Comparison of ENCODE assay signal across 8 cellular contexts in the genomic region with DNA sequence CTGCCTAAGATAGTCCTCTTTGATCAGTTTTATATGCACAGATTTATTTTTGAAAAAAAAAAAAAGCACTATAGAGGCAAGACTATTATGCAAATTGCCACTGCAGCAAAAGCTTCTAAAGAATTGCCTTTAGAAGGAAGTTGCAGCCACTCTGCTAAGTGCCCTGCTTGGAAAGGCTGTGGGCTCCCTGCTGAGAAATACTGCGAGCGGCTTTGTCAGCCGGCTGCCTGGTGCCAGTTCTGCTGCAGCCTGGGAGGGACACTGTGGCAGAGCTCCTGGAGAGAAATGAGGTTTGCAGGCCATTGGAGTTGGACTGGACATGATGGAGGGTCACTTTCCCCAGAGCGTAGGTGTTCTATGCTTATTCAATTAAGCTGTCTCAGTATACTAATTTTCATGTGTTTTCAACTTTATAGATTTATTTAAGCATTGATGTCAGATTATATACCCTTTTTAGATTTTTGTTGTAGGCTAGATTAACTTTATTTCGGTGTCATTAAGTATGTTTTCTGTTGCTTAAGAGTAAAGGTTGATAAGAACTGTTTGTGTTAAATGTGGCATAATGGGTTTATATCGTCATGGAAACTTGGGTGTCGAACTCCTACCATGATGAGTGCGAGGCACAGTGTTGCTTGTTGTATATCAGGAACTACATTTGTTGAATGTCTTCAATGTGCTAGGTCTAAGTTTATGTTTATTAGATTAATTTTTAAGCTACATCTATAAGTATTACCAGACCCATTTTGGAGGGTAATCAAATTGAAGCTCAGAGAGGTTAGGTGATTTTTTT. TPM values are rescaled to one million over a fixed set of nuclear protein-coding genes. Genes with fewer than 3 reads are reported as not detected.
A peak's percentile ranks its signal among the peaks of the same experiment; 100 is the strongest.
DNase-seq lines count a peak whose midpoint lies in the region; ATAC-seq and TF ChIP-seq lines count a peak whose summit lies in the region.

No MANE protein-coding gene starts in this region.

- H3K9me3 ChIP-seq in neuron (ENCODE audit: low read length) = no peaks in the 10 kb centered on the region

- intact Hi-C loops in dorsolateral prefrontal cortex (cut with DNase I) = loop anchor here in 1 of 2 donors (10.0 kb wide), 2 partner anchors 166 to 726 kb away; partner anchors contain the start of gene FEM1B

- peak overlapping the region in 33 of 59 donors; percentile 2 to 72 (median 39) for H3K27ac ChIP-seq in dorsolateral prefrontal cortex

- peaks cover 11% of the 10 kb centered on the region for H3K36me3 ChIP-seq in neuron (ENCODE audit: insufficient read depth, low read length)

- ATAC-seq in stimulated activated effector memory CD8-positive, alpha-beta T cell treated with anti-CD3 and anti-CD28 coated beads, Interleukin-12 subunit alpha, Interleukin-12 subunit beta, amount 100 ng/mL, for 72 hours = no peak

- peaks cover 22% of the 10 kb centered on the region for H3K4me1 Mint-ChIP-seq in stimulated activated effector memory CD8-positive, alpha-beta T cell treated with anti-CD3 and anti-CD28 coated beads, Interleukin-12 subunit alpha, Interleukin-12 subunit beta, amount 100 ng/mL, for 72 hours

- H3K4me3 ChIP-seq in dorsolateral prefrontal cortex = peak overlapping the region in 30 of 59 donors; percentile 0 to 38 (median 16)
- peak overlapping the region; percentile 8 for H3K4me3 ChIP-seq in neuron (ENCODE audit: low read length)

- no peak overlapping the region for H3K4me3 Mint-ChIP-seq in stimulated activated effector memory CD8-positive, alpha-beta T cell treated with anti-CD3 and anti-CD28 coated beads, Interleukin-12 subunit alpha, Interleukin-12 subunit beta, amount 100 ng/mL, for 72 hours

- no peak overlapping the region for H3K27ac Mint-ChIP-seq in stimulated activated effector memory CD8-positive, alpha-beta T cell treated with anti-CD3 and anti-CD28 coated beads, Interleukin-12 subunit alpha, Interleukin-12 subunit beta, amount 100 ng/mL, for 72 hours

- peaks cover 24% of the 10 kb centered on the region for H3K4me1 ChIP-seq in neuron (ENCODE audit: insufficient read depth, low read length)

- H3K27me3 ChIP-seq in dorsolateral prefrontal cortex (no peaks in the 10 kb centered on the region), neuron (ENCODE audit: insufficient read depth, low read length) (no peaks in the 10 kb centered on the region)

- DNase-seq in GM03348 (ENCODE audit: low spot score) = peak; percentile 17
- DNase-seq in NCI-H2171 (lab: John Stamatoyannopoulos, UW) = peak; percentile 19
- peak; percentile 28 to 79 (median 74) for DNase-seq in dorsolateral prefrontal cortex
- no peak for DNase-seq in stimulated activated CD8-positive, alpha-beta memory T cell treated with anti-CD3 and anti-CD28 coated beads, Interleukin-4, amount 100 ng/mL, for 48 hours
- DNase-seq in stimulated activated effector memory CD8-positive, alpha-beta T cell treated with anti-CD3 and anti-CD28 coated beads, Interleukin-12 subunit alpha, Interleukin-12 subunit beta, amount 100 ng/mL, for 72 hours (ENCODE audit: low spot score in 2 of 2) = no peak
- no peak for DNase-seq in activated gamma-delta T cell treated with Interleukin-2 at 50 U/mL for 16 hours
- no peak for DNase-seq in stimulated activated CD4-positive, alpha-beta T cell treated with anti-CD3 and anti-CD28 coated beads, Interleukin-15, amount 100 ng/mL, for 24 hours

- H3K36me3 Mint-ChIP-seq in stimulated activated effector memory CD8-positive, alpha-beta T cell treated with anti-CD3 and anti-CD28 coated beads, Interleukin-12 subunit alpha, Interleukin-12 subunit beta, amount 100 ng/mL, for 72 hours = peaks cover 31% of the 10 kb centered on the region

- H3K9me3 Mint-ChIP-seq in stimulated activated effector memory CD8-positive, alpha-beta T cell treated with anti-CD3 and anti-CD28 coated beads, Interleukin-12 subunit alpha, Interleukin-12 subunit beta, amount 100 ng/mL, for 72 hours = no peaks in the 10 kb centered on the region

- H2AFZ ChIP-seq in neuron (ENCODE audit: low read depth, low read length) = no peak overlapping the region

- no peak for TF ChIP-seq CTCF in dorsolateral prefrontal cortex (IDR thresholded peaks at IDR 0.05 in 54 of 56, conservative IDR thresholded peaks at IDR 0.05 in 2 of 56; ENCODE audit: low read depth in 1 of 56, partially characterized antibody in 56 of 56)

RNA-seq across cellular contexts. Expression of gene MAP2K5, which starts 6.6 kb away (rescaled TPM):
- 10 to 100 TPM; 31.3 to 69.6 (median 47.1) TPM for total RNA-seq in dorsolateral prefrontal cortex

RNA-seq across cellular contexts. Expression of gene C15orf61, which starts 28.1 kb away (rescaled TPM):
- 10 to 100 TPM; 10.8 to 35.1 (median 19.3) TPM for total RNA-seq in dorsolateral prefrontal cortex

Comparison
In these comparisons a context has a peak if more than half of its experiments do, and no peak if none do; other contexts are left out.
1. DNase-seq: peak in GM03348 (single experiment), NCI-H2171 (single experiment) and dorsolateral prefrontal cortex (10 of 10); none in stimulated activated CD8-positive, alpha-beta memory T cell treated with anti-CD3 and anti-CD28 coated beads, Interleukin-4, amount 100 ng/mL, for 48 hours (single experiment), stimulated activated effector memory CD8-positive, alpha-beta T cell treated with anti-CD3 and anti-CD28 coated beads, Interleukin-12 subunit alpha, Interleukin-12 subunit beta, amount 100 ng/mL, for 72 hours (0 of 2), activated gamma-delta T cell treated with Interleukin-2 at 50 U/mL for 16 hours (single experiment) and stimulated activated CD4-positive, alpha-beta T cell treated with anti-CD3 and anti-CD28 coated beads, Interleukin-15, amount 100 ng/mL, for 24 hours (single experiment).